8 cellular contexts compared by ENCODE assay signal in genomic region chr12:31728917-31729640, GRCh38. TPM values are rescaled to one million over a fixed set of nuclear protein-coding genes. Genes with fewer than 3 reads are reported as not detected.
DNase-seq lines count a peak whose midpoint lies in the region; ATAC-seq, FAIRE-seq and TF ChIP-seq lines count a peak whose summit lies in the region.

TSS of gene AMN1 (minus strand) at chr12:31729021. CDS start at chr12:31729008, 13 bp downstream.

- peak in 1 of 2 experiments; percentile 10; a peak in 1 of 4 replicates for TF ChIP-seq RAD21 in H1 (IDR thresholded peaks at IDR 0.05 in 1 of 2, conservative IDR thresholded peaks at IDR 0.05 in 1 of 2; ENCODE audit: low read depth in 2 of 2, low read length in 2 of 2)

- peak within 1 kb of the TSS; percentile 43 for H3K56ac ChIP-seq in H1 (replicated peaks; ENCODE audit: insufficient read length, low read depth, low read length)

- peaks cover 24% of the 10 kb centered on the region for H3K36me3 Mint-ChIP-seq in activated CD8-positive, alpha-beta memory T cell treated with anti-CD3 and anti-CD28 coated beads, Interleukin-2, amount 10 ng/mL, durations not matched to agents 7 days and 5 days
- H3K36me3 Mint-ChIP-seq in memory B cell: peaks cover 23% of the 10 kb centered on the region

- TF ChIP-seq POLR2A in H1 (IDR thresholded peaks at IDR 0.05; ENCODE audit: control extremely low read depth in 1 of 2, low read depth in 2 of 2, low read length in 2 of 2): peak; percentile 44 to 50; a peak in 2 of 3 replicates

- no peaks in the 10 kb centered on the region for H3K79me1 ChIP-seq in H1 (ENCODE audit: low read depth, low read length)

- 3% methylated on average over 53 of the region's 59 CpGs; no CpG with 5 or more reads in 1 of the 2 experiments for WGBS in H1 (ENCODE audit: extremely low coverage in 1 of 2, insufficient coverage in 1 of 2, insufficient read length in 1 of 2, insufficient replicate concordance in 2 of 2, low coverage in 1 of 2, low lambda C conversion rate in 2 of 2, missing lambda C conversion rate in 1 of 2), 2 experiments

- DNase-seq in COLO668 (lab: John Stamatoyannopoulos, UW; ENCODE audit: unreplicated experiment): peak; percentile 97
- peak; percentile 91 for DNase-seq in GM20000 (ENCODE audit: low spot score)
- peak; percentile 98 for DNase-seq in HS-5 (ENCODE audit: low read depth)
- DNase-seq in NOMO-1 (lab: John Stamatoyannopoulos, UW; ENCODE audit: unreplicated experiment in 2 of 2): peak; percentile 98 to 100
- peak; percentile 100 for DNase-seq in activated CD8-positive, alpha-beta memory T cell treated with anti-CD3 and anti-CD28 coated beads, Interleukin-2, amount 10 ng/mL, durations not matched to agents 7 days and 5 days
- DNase-seq in H1 (ENCODE audit: low read depth in 1 of 2, low spot score in 2 of 2): peak; percentile 98 to 100
- DNase-seq in memory B cell (ENCODE audit: low spot score in 2 of 2): peak; percentile 100
- peak; percentile 99 for DNase-seq in stimulated activated CD8-positive, alpha-beta memory T cell treated with anti-CD3 and anti-CD28 coated beads, Interleukin-12 subunit alpha, Interleukin-12 subunit beta, amount 100 ng/mL, for 1 hour (ENCODE audit: low read depth)

- peaks cover 2 to 12% (median 10%) of the 10 kb centered on the region in 4 experiments; a peak in 5 of 7 replicates for H3K4me1 ChIP-seq in H1 (replicated peaks in 1 of 4; ENCODE audit: control insufficient read depth in 3 of 4, insufficient read depth in 4 of 4, low read length in 3 of 4)

- no peaks in the 10 kb centered on the region for H3K79me2 ChIP-seq in H1 (ENCODE audit: control insufficient read depth in 1 of 2, insufficient read depth in 2 of 2, low read length in 2 of 2)

- H2AFZ ChIP-seq in H1 (ENCODE audit: low read length): peak within 1 kb of the TSS; percentile 97

- H3K9me3 Mint-ChIP-seq in activated CD8-positive, alpha-beta memory T cell treated with anti-CD3 and anti-CD28 coated beads, Interleukin-2, amount 10 ng/mL, durations not matched to agents 7 days and 5 days (ENCODE audit: low read depth): peaks cover 4% of the 10 kb centered on the region
- H3K9me3 Mint-ChIP-seq in memory B cell: peaks cover 4% of the 10 kb centered on the region

- H4K91ac ChIP-seq in H1 (replicated peaks; ENCODE audit: insufficient read length, low read length): peak within 1 kb of the TSS; percentile 70

- peaks cover 4% of the 10 kb centered on the region for H3K27me3 Mint-ChIP-seq in activated CD8-positive, alpha-beta memory T cell treated with anti-CD3 and anti-CD28 coated beads, Interleukin-2, amount 10 ng/mL, durations not matched to agents 7 days and 5 days
- no peaks in the 10 kb centered on the region for H3K27me3 Mint-ChIP-seq in memory B cell

- H3K27ac Mint-ChIP-seq in activated CD8-positive, alpha-beta memory T cell treated with anti-CD3 and anti-CD28 coated beads, Interleukin-2, amount 10 ng/mL, durations not matched to agents 7 days and 5 days: peak within 1 kb of the TSS; percentile 99
- H3K27ac Mint-ChIP-seq in memory B cell: peak within 1 kb of the TSS; percentile 91

- POLR2A ChIA-PET in H1 (lab: Charles Lee; ENCODE audit: partially characterized antibody): interaction anchor here (0.6 to 1.7 kb wide), 4 partner anchors 8 to 954 kb away, joined by 3 to 5 read pairs (median 4); partner anchors contain the start of gene RESF1

- peaks cover 45% of the 10 kb centered on the region for H3K4me1 Mint-ChIP-seq in activated CD8-positive, alpha-beta memory T cell treated with anti-CD3 and anti-CD28 coated beads, Interleukin-2, amount 10 ng/mL, durations not matched to agents 7 days and 5 days
- H3K4me1 Mint-ChIP-seq in memory B cell: peaks cover 28% of the 10 kb centered on the region

- H2BK5ac ChIP-seq in H1 (ENCODE audit: low read depth, low read length): peak within 1 kb of the TSS; percentile 80; the same call in 1 of the 2 replicates

- H4K20me1 ChIP-seq in H1 (replicated peaks in 1 of 2; ENCODE audit: control insufficient read depth in 1 of 2, insufficient read depth in 2 of 2, low read length in 2 of 2): peaks cover 0 to 2% of the 10 kb centered on the region in 2 experiments

- H3K27me3 ChIP-seq in H1 (replicated peaks in 1 of 4; ENCODE audit: control insufficient read depth in 3 of 4, extremely low read depth in 1 of 4, insufficient read depth in 3 of 4, low read length in 3 of 4): peaks cover 0 to 2% (median 0%) of the 10 kb centered on the region in 4 experiments; a peak in 2 of 7 replicates

- peak within 1 kb of the TSS; percentile 37 to 87 (median 52) for H3K9ac ChIP-seq in H1 (replicated peaks in 1 of 4; ENCODE audit: extremely low read depth in 1 of 4, low read depth in 3 of 4, low read length in 3 of 4)

- H3K23me2 ChIP-seq in H1 (ENCODE audit: low read depth, low read length): peaks cover 8% of the 10 kb centered on the region

- H3K4me3 Mint-ChIP-seq in activated CD8-positive, alpha-beta memory T cell treated with anti-CD3 and anti-CD28 coated beads, Interleukin-2, amount 10 ng/mL, durations not matched to agents 7 days and 5 days: peak within 1 kb of the TSS; percentile 95
- H3K4me3 Mint-ChIP-seq in memory B cell: peak within 1 kb of the TSS; percentile 97

- H3K23ac ChIP-seq in H1 (ENCODE audit: insufficient read length): no peak within 1 kb of the TSS

- no peak within 1 kb of the TSS for H3K27ac ChIP-seq in H1 (ENCODE audit: low read depth, low read length)

- H4K5ac ChIP-seq in H1 (ENCODE audit: insufficient read length, low read depth, low read length): peak within 1 kb of the TSS; percentile 25

- H2BK12ac ChIP-seq in H1 (ENCODE audit: low read depth, low read length): peak within 1 kb of the TSS; percentile 94

- H4K8ac ChIP-seq in H1 (ENCODE audit: extremely low read depth, insufficient read depth, low read length): peak within 1 kb of the TSS; percentile 30; the same call in 1 of the 2 replicates

- H3K18ac ChIP-seq in H1 (ENCODE audit: extremely low read depth, low read length): peak within 1 kb of the TSS; percentile 65

- TF ChIP-seq CTCF in GM20000 (IDR thresholded peaks at IDR 0.05; ENCODE audit: extremely low read depth, missing control alignments) (no peak), H1 (IDR thresholded peaks at IDR 0.05; ENCODE audit: control extremely low read depth in 1 of 3, insufficient read depth in 1 of 3, low read depth in 1 of 3, low read length in 3 of 3) (no peak)

- no peak within 1 kb of the TSS for H3K14ac ChIP-seq in H1 (ENCODE audit: insufficient read length)

- H2BK120ac ChIP-seq in H1 (replicated peaks; ENCODE audit: low read depth, low read length): peak within 1 kb of the TSS; percentile 3

- 0 out of 2 replicates have a peak within 1 kb of the TSS, but pooled peaks have one; percentile 38 for H2BK20ac ChIP-seq in H1 (ENCODE audit: low read length)

- CTCF ChIA-PET in activated CD8-positive, alpha-beta memory T cell treated with anti-CD3 and anti-CD28 coated beads, Interleukin-2, amount 10 ng/mL, durations not matched to agents 7 days and 5 days (lab: Charles Lee): interaction anchor here (0.9 to 2.7 kb wide), 8 partner anchors 10 to 231 kb away, joined by 3 to 15 read pairs (median 4); partner anchors contain the start of genes ETFBKMT and RESF1
- CTCF ChIA-PET in H1 (lab: Charles Lee; ENCODE audit: partially characterized antibody): interaction anchor here (2.0 kb wide), 1 partner anchor 47 kb away, joined by 11 read pairs; no protein-coding TSS in a partner anchor

- H2AK5ac ChIP-seq in H1 (ENCODE audit: low read depth, low read length): no peak within 1 kb of the TSS

- TF ChIP-seq EP300 in H1 (IDR thresholded peaks at IDR 0.05; ENCODE audit: borderline replicate concordance in 1 of 2, low read depth in 2 of 2, low read length in 2 of 2): no peak

- ATAC-seq in activated CD8-positive, alpha-beta memory T cell treated with anti-CD3 and anti-CD28 coated beads, Interleukin-2, amount 10 ng/mL, durations not matched to agents 7 days and 5 days: peak; percentile 94
- ATAC-seq in memory B cell (ENCODE audit: low read depth): peak; percentile 88

- H3K36me3 ChIP-seq in H1 (ENCODE audit: control insufficient read depth in 2 of 4, insufficient read depth in 4 of 4, low read length in 3 of 4): no peaks in the 10 kb centered on the region

- H2BK15ac ChIP-seq in H1 (ENCODE audit: low read length): peak within 1 kb of the TSS; percentile 73; the same call in 1 of the 2 replicates

- peak within 1 kb of the TSS; percentile 9 for H3K4ac ChIP-seq in H1 (replicated peaks; ENCODE audit: insufficient read length, low read depth, low read length)

- FAIRE-seq in H1 (lab: Jason Lieb, UNC): no peak

- H3K4me3 ChIP-seq in H1 (ENCODE audit: extremely low read depth in 1 of 4, insufficient read depth in 2 of 4, low read depth in 3 of 4, low read length in 4 of 4): peak within 1 kb of the TSS; percentile 73 to 77 (median 76)

- H3K4me2 ChIP-seq in H1 (ENCODE audit: insufficient read depth in 1 of 2, low read depth in 2 of 2, low read length in 2 of 2): peak within 1 kb of the TSS; percentile 84 to 86

- H3K9me3 ChIP-seq in H1 (ENCODE audit: insufficient read depth in 2 of 2, low read depth in 1 of 2, low read length in 1 of 2): no peaks in the 10 kb centered on the region

TF ChIP-seq in H1, 55 proteins besides CTCF, POLR2A, EP300 and RAD21 (continues in another document):
- peak; percentile 38; the same call in 1 of the 2 replicates for TF ChIP-seq BRCA1 (IDR thresholded peaks at IDR 0.05; ENCODE audit: low read depth, low read length)
- TF ChIP-seq CBX5 (IDR thresholded peaks at IDR 0.05; ENCODE audit: low read depth, low read length): no peak
- TF ChIP-seq ZNF274 (IDR thresholded peaks at IDR 0.05; ENCODE audit: borderline replicate concordance, extremely low read depth, low read length): no peak
- TF ChIP-seq HDAC6 (IDR thresholded peaks at IDR 0.05; ENCODE audit: low read depth, low read length): no peak
- TF ChIP-seq NRF1 (IDR thresholded peaks at IDR 0.05; ENCODE audit: low read depth, low read length): no peak
- TF ChIP-seq MAFK (IDR thresholded peaks at IDR 0.05; ENCODE audit: low read depth, low read length): no peak
- no peak for TF ChIP-seq JUN (IDR thresholded peaks at IDR 0.05; ENCODE audit: low read depth, low read length)
- TF ChIP-seq BCL11A (IDR thresholded peaks at IDR 0.05; ENCODE audit: low read depth in 2 of 2, low read length in 2 of 2): no peak
- TF ChIP-seq FOSL1 (IDR thresholded peaks at IDR 0.05; ENCODE audit: insufficient read depth, low read depth, low read length): no peak

RNA-seq across cellular contexts. Expression of gene AMN1, which starts in this region (rescaled TPM):
- total RNA-seq in activated CD8-positive, alpha-beta memory T cell treated with anti-CD3 and anti-CD28 coated beads, Interleukin-2, amount 10 ng/mL, durations not matched to agents 7 days and 5 days: 1 to 10 TPM; 3.1 to 3.9 TPM
- total RNA-seq in H1 (2021; fragmentation: NEBNext Ultra II Directional; extraction: Animal tissue kit (Norgen Biotek cat#: 25700)): 7.1 and 7.5 TPM in 2 replicates
- 10.1 and 13.8 TPM in 2 replicates for polyA plus RNA-seq in H1 (2011; rRNA removed)
- 19.1 TPM for polyA plus RNA-seq in H1 (2011; cell fraction: cytosol; rRNA removed)
- 3.0 TPM for polyA plus RNA-seq in H1 (2011; cell fraction: nucleus; rRNA removed)
- 9.2 to 13.0 TPM (median 10.2 TPM) in 4 replicates for polyA plus RNA-seq in H1 (2012, experiment 1 of 2)
- polyA plus RNA-seq in H1 (2012, experiment 2 of 2): 1.6 TPM
- polyA plus RNA-seq in H1 (2013, experiment 1 of 2): 6.8 TPM
- 7.9 TPM for polyA plus RNA-seq in H1 (2013, experiment 2 of 2)
- polyA minus RNA-seq in H1 (2011; rRNA and poly(A)+ RNA removed): 9.4 and 9.6 TPM in 2 replicates
- polyA minus RNA-seq in H1 (2011; cell fraction: cytosol; rRNA and poly(A)+ RNA removed): 5.7 TPM
- 6.2 TPM for polyA minus RNA-seq in H1 (2011; cell fraction: nucleus; rRNA and poly(A)+ RNA removed)
